In the genomic region with DNA sequence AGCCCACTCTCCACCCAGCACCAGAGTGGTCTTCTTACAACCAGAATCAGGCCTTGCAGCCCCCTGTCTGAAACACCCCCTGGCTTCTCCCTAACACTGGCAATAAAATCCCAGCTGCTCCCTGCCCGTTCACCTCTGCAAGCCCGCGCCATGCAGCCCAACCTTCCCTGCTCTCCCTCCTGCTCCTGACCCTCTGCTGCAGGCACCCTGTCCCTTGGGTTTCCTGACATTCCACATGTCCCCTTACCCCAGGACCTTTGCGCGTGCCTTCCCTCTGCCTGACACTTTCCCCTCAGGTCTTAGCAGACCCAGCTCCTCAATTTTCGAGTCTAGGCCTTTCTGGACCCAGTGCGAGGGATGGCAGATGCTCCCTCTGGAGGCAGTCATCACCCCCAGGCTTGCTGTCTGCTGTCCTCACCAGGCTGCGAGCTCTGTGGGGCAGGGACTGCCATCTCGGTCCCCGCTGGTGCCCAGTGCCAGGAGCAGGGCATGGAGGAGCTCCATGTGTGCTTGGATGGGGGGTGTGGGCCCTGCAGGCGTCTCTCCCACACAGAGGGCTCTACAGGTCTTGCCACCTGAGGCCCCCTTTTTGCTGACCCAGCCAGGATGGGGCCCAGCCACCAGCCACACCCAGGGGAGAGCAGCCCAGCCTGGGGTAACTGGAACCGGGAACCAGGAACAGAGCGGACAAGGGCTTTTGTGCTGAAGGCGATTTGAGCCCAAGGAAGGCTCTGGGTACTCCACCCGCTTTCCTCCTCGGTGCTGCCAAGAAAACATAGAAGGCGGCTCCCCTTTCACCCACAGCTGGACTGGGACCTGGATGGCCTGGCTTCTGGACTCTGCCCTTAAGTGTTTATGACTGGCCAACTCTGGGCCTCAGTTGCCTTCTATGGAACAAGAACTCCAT, we compare ENCODE assay signal across 15 cellular contexts. TPM values are rescaled to one million over a fixed set of nuclear protein-coding genes. Genes with fewer than 3 reads are reported as not detected.
DNase-seq lines count a peak whose midpoint lies in the region; ATAC-seq and TF ChIP-seq lines count a peak whose summit lies in the region.
"Not testable (repeated sequence)": the region's sequence is repeated elsewhere in the genome, so short reads cannot be mapped to it uniquely, and the experiment has no call there.
"Had no signal": no experiment of that assay in that cellular context is flagged by ENCODE, and none has a peak within 500 bp of the region (broad histone marks: within the 10 kb centered on the region; RNA-seq: fewer than 3 reads in every experiment).

No MANE protein-coding gene starts in this region.

- H3K79me2 ChIP-seq in trophoblast cell (ENCODE audit: control insufficient read depth, insufficient read depth, low read length, poor library complexity) = not testable (repeated sequence)

- not testable (repeated sequence) for H2BK15ac ChIP-seq in neuronal stem cell (ENCODE audit: low read length)

- H3K4me1 Mint-ChIP-seq in endothelial cell (ENCODE audit: unreplicated experiment) = not testable (repeated sequence)

- not testable (repeated sequence) for H3K18ac ChIP-seq in neuronal stem cell (ENCODE audit: low read length); trophoblast cell (ENCODE audit: low read length)

- not testable (repeated sequence) for H3K27me3 ChIP-seq in neuronal stem cell (ENCODE audit: control insufficient read depth in 3 of 3, insufficient read depth in 3 of 3, low read depth in 1 of 3, low read length in 3 of 3); trophoblast cell (ENCODE audit: insufficient read depth, low read length)

- intact Hi-C loops in left ventricle myocardium superior (cut with micrococcal nuclease); left colon (cut with DNase I, micrococcal nuclease): not testable (repeated sequence)

- not testable (repeated sequence) for H3K4ac ChIP-seq in neuronal stem cell (ENCODE audit: low read length); trophoblast cell (ENCODE audit: low read depth, low read length)

- not testable (repeated sequence) for H3K36me3 ChIP-seq in neuronal stem cell (replicated peaks in 1 of 2; ENCODE audit: control insufficient read depth in 2 of 2, insufficient read depth in 2 of 2, low read length in 2 of 2); trophoblast cell (ENCODE audit: control insufficient read depth in 1 of 2, insufficient read depth in 2 of 2, low read length in 2 of 2)

- H3K4me2 ChIP-seq in neuronal stem cell (ENCODE audit: insufficient read depth, low read length, poor library complexity, severe bottlenecking); trophoblast cell (ENCODE audit: low read length): not testable (repeated sequence)

- DNase-seq in endothelial cell (ENCODE audit: low spot score); left ventricle myocardium superior; left colon; neuronal stem cell (ENCODE audit: low spot score); trophoblast cell: not testable (repeated sequence)

- H3K4me1 ChIP-seq in neuronal stem cell (ENCODE audit: control insufficient read depth in 2 of 2, insufficient read depth in 1 of 2, low read depth in 1 of 2, low read length in 2 of 2); trophoblast cell (ENCODE audit: control insufficient read depth in 1 of 2, insufficient read depth in 2 of 2, low read length in 2 of 2): not testable (repeated sequence)

- H2BK12ac ChIP-seq in neuronal stem cell (ENCODE audit: low read length); trophoblast cell (ENCODE audit: low read length): not testable (repeated sequence)

- H3K79me1 ChIP-seq in neuronal stem cell (ENCODE audit: low read depth, low read length); trophoblast cell (ENCODE audit: low read length): not testable (repeated sequence)

- H3K4me3 ChIP-seq in neuronal stem cell (ENCODE audit: low read length in 2 of 2) = not testable (repeated sequence)
- H3K4me3 ChIP-seq in trophoblast cell (ENCODE audit: low read depth, low read length) = peak overlapping the region; percentile 4

- not testable (repeated sequence) for H2BK5ac ChIP-seq in neuronal stem cell (ENCODE audit: low read length); trophoblast cell (ENCODE audit: low read depth, low read length, poor library complexity)

- H4K8ac ChIP-seq in neuronal stem cell (ENCODE audit: low read depth, low read length); trophoblast cell (ENCODE audit: low read depth, low read length): not testable (repeated sequence)

- not testable (repeated sequence) for H4K91ac ChIP-seq in neuronal stem cell (ENCODE audit: low read depth, low read length, poor library complexity); trophoblast cell (ENCODE audit: low read depth, low read length)

- not testable (repeated sequence) for H2BK120ac ChIP-seq in neuronal stem cell (ENCODE audit: low read depth, low read length); trophoblast cell (ENCODE audit: insufficient read depth, low read length, poor library complexity)

- not testable (repeated sequence) for H2AK5ac ChIP-seq in neuronal stem cell (ENCODE audit: low read depth, low read length); trophoblast cell (ENCODE audit: low read length)

- not testable (repeated sequence) for H3K14ac ChIP-seq in neuronal stem cell (ENCODE audit: low read length); trophoblast cell (ENCODE audit: low read length)

- no CpG with 5 or more reads among the region's 17 CpGs for WGBS in neuronal stem cell (ENCODE audit: extremely low coverage in 2 of 2, insufficient read length in 2 of 2, insufficient replicate concordance in 1 of 2), 2 donors
- WGBS in trophoblast cell (ENCODE audit: extremely low coverage, insufficient coverage, insufficient read length) = no CpG with 5 or more reads among the region's 17 CpGs

- H2AFZ ChIP-seq in neuronal stem cell (ENCODE audit: low read length); trophoblast cell (ENCODE audit: insufficient read depth, low read length, poor library complexity): not testable (repeated sequence)

- peaks cover 26% of the 10 kb centered on the region for H3K27me3 Mint-ChIP-seq in endothelial cell (ENCODE audit: unreplicated experiment)

- not testable (repeated sequence) for H3K27ac ChIP-seq in neuronal stem cell (replicated peaks; ENCODE audit: low read length); trophoblast cell (ENCODE audit: low read depth, low read length)

- not testable (repeated sequence) for TF ChIP-seq CTCF in endothelial cell (IDR thresholded peaks at IDR 0.05; ENCODE audit: unreplicated experiment)

- H3K9me3 Mint-ChIP-seq in endothelial cell (ENCODE audit: unreplicated experiment) = peaks cover 24% of the 10 kb centered on the region

- H3K9ac ChIP-seq in neuronal stem cell (ENCODE audit: low read depth, low read length, poor library complexity) = peak overlapping the region; percentile 12
- not testable (repeated sequence) for H3K9ac ChIP-seq in trophoblast cell (ENCODE audit: low read length)

- peak overlapping the region; percentile 62 for H3K4me3 Mint-ChIP-seq in endothelial cell (ENCODE audit: unreplicated experiment)

- H4K12ac ChIP-seq in trophoblast cell (ENCODE audit: low read depth, low read length) = not testable (repeated sequence)

- peaks cover 19% of the 10 kb centered on the region for H3K36me3 Mint-ChIP-seq in endothelial cell (ENCODE audit: low read depth, unreplicated experiment)

- H3K27ac Mint-ChIP-seq in endothelial cell (ENCODE audit: unreplicated experiment) = peak overlapping the region; percentile 30

- H3K23ac ChIP-seq in neuronal stem cell (ENCODE audit: low read depth, low read length, poor library complexity); trophoblast cell (ENCODE audit: low read length): not testable (repeated sequence)

- peak; percentile 23 for ATAC-seq in left ventricle myocardium superior
- peak; percentile 78 for ATAC-seq in left colon

- H3K9me3 ChIP-seq in neuronal stem cell (replicated peaks in 1 of 2; ENCODE audit: control insufficient read depth in 2 of 2, insufficient read depth in 1 of 2, low read depth in 1 of 2, low read length in 2 of 2) (peaks cover 0 to 10% of the 10 kb centered on the region in 2 donors), trophoblast cell (ENCODE audit: insufficient read depth, low read depth, low read length) (peaks cover 55% of the 10 kb centered on the region)

RNA-seq across cellular contexts. Expression of a gene that starts 15.6 kb away (rescaled TPM):
- total RNA-seq in endothelial cell (ENCODE audit: unreplicated experiment) = not detected
- total RNA-seq in left ventricle myocardium superior = not detected
- not detected for total RNA-seq in left colon
- not detected for polyA plus RNA-seq in neuronal stem cell (2013, experiment 1 of 2)
- not detected for polyA plus RNA-seq in neuronal stem cell (2013, experiment 2 of 2)
- not detected in 2 replicates for polyA plus RNA-seq in trophoblast cell (2013)
- total RNA-seq: A172; A673; Calu3; CD4-positive, alpha-beta memory T cell; Daoy; G401; GM23338; H9; HFFc6 had no signal
- polyA plus RNA-seq: BJ; CD4-positive, alpha-beta memory T cell; GM23338 had no signal
